ENCODE assay signal across 8 cellular contexts in the genomic region with DNA sequence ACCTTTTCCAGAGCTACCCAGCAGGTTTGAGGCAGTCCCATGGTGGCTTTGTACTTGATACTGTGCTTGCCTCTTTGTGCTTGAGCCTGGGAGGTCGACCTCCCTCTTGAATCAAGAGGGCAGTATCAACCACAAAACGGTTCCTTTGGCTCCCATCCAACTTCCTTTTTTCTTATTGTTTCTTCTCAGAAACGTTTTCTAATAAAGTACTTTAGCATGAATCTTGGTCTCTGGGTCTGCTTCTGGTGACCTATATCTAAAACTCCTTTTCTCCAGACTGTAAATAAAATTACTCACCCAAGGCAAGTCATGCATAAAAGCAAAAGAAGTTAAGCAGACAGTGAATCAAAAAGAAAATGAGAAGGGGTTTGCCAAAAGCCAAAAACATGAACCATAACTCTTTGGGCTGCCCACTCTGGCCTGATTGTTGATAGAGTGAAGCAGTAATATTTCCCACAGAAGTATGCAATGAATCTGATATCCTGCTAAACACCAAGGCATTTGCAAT.
DNase-seq lines count a peak whose midpoint lies in the region; ATAC-seq and TF ChIP-seq lines count a peak whose summit lies in the region.

No MANE protein-coding gene starts in this region.

- H3K9me3 ChIP-seq in osteoblast (ENCODE audit: low read depth, low read length), result no peaks in the 10 kb centered on the region
- peaks cover 6% of the 10 kb centered on the region for H3K9me3 ChIP-seq in left ventricle myocardium inferior (replicated peaks)

- no peak overlapping the region for H2AFZ ChIP-seq in osteoblast (ENCODE audit: low read length)

- no peaks in the 10 kb centered on the region for H3K79me2 ChIP-seq in osteoblast (ENCODE audit: insufficient read depth, low read length)

- H3K4me1 ChIP-seq in osteoblast (ENCODE audit: insufficient read depth, low read length) (peaks cover 31% of the 10 kb centered on the region), left ventricle myocardium inferior (peaks cover 20% of the 10 kb centered on the region)

- H3K36me3 ChIP-seq in osteoblast (ENCODE audit: insufficient read depth, low read length), result no peaks in the 10 kb centered on the region
- H3K36me3 ChIP-seq in left ventricle myocardium inferior, result no peaks in the 10 kb centered on the region

- intact Hi-C loops in left ventricle myocardium inferior (cut with micrococcal nuclease), result no loop called here

- TF ChIP-seq CTCF in osteoblast (IDR thresholded peaks at IDR 0.05; ENCODE audit: extremely low read depth, low read depth, low read length) (no peak), left ventricle myocardium inferior (IDR thresholded peaks at IDR 0.05; ENCODE audit: borderline replicate concordance) (no peak)

- peak overlapping the region; percentile 57 for H3K4me2 ChIP-seq in osteoblast (ENCODE audit: insufficient read depth, low read length)

- H3K4me3 ChIP-seq in osteoblast (ENCODE audit: insufficient read depth, low read length), result peak overlapping the region; percentile 16
- H3K4me3 ChIP-seq in left ventricle myocardium inferior, result no peak overlapping the region

- ATAC-seq in GM18858 (IDR thresholded peaks at IDR 0.05; ENCODE audit: unreplicated experiment), result peak; percentile 85
- ATAC-seq in HG02885 (IDR thresholded peaks at IDR 0.05; ENCODE audit: poor library complexity, unreplicated experiment), result peak; percentile 75
- ATAC-seq in GM18520 (IDR thresholded peaks at IDR 0.05; ENCODE audit: unreplicated experiment), result no peak

- H3K27me3 ChIP-seq in osteoblast (ENCODE audit: insufficient read depth, low read length), result no peaks in the 10 kb centered on the region
- H3K27me3 ChIP-seq in left ventricle myocardium inferior (ENCODE audit: low read depth), result no peaks in the 10 kb centered on the region

- DNase-seq in SKM-1 (lab: John Stamatoyannopoulos, UW; ENCODE audit: unreplicated experiment), result peak; percentile 47
- no peak for DNase-seq in osteoblast (ENCODE audit: insufficient read length, low spot score, missing footprints)
- no peak for DNase-seq in left ventricle myocardium inferior
- DNase-seq in SW 1271 (lab: John Stamatoyannopoulos, UW), result no peak
- DNase-seq in SK-N-DZ (ENCODE audit: low spot score), result no peak

- H3K27ac ChIP-seq in osteoblast (ENCODE audit: low read depth, low read length), result peak overlapping the region; percentile 95
- no peak overlapping the region for H3K27ac ChIP-seq in left ventricle myocardium inferior (replicated peaks)

- H4K20me1 ChIP-seq in osteoblast (ENCODE audit: insufficient read depth, low read length), result no peaks in the 10 kb centered on the region
